21 cellular contexts compared by ENCODE assay signal in genomic region chr12:118704517-118704916, GRCh38.
DNase-seq lines count a peak whose midpoint lies in the region; ATAC-seq, FAIRE-seq and TF ChIP-seq lines count a peak whose summit lies in the region.
"Had no signal": no experiment of that assay in that cellular context is flagged by ENCODE, and none has a peak within 500 bp of the region (broad histone marks: within the 10 kb centered on the region; RNA-seq: fewer than 3 reads in every experiment).

No MANE protein-coding gene starts in this region.

- H4K20me1 ChIP-seq in HepG2 (ENCODE audit: insufficient read depth, low read length) (no peaks in the 10 kb centered on the region), K562 (replicated peaks; ENCODE audit: control insufficient read depth, insufficient read depth, low read length) (no peaks in the 10 kb centered on the region)

- H2AFZ ChIP-seq in HepG2 (ENCODE audit: low read length) (no peak overlapping the region), K562 (ENCODE audit: low read depth, low read length) (no peak overlapping the region)

- POLR2A ChIA-PET in HepG2 (lab: Yijun Ruan, JAX) (no interaction called here), K562 (lab: Yijun Ruan, JAX) (no interaction called here)

- no peak overlapping the region for H3K4me3 ChIP-seq in HepG2 (replicated peaks in 1 of 3; ENCODE audit: insufficient read depth in 1 of 3, low read depth in 2 of 3, low read length in 3 of 3)
- no peak overlapping the region for H3K4me3 ChIP-seq in right lobe of liver
- no peak overlapping the region for H3K4me3 ChIP-seq in K562
- H3K4me3 ChIP-seq: esophagus squamous epithelium, tibial artery had no signal

- 11% methylated on average over 4 of the region's 4 CpGs for WGBS in HepG2 (ENCODE audit: low lambda C conversion rate)
- 55% methylated on average over 4 of the region's 4 CpGs for WGBS in right lobe of liver (ENCODE audit: insufficient coverage, low coverage, low lambda C conversion rate, missing lambda C conversion rate)
- WGBS in K562 (ENCODE audit: insufficient coverage, low coverage, missing lambda C conversion rate): 0% methylated on average over 4 of the region's 4 CpGs

- H3K9me3 Mint-ChIP-seq in glutamatergic neuron (ENCODE audit: unreplicated experiment): peaks cover 3% of the 10 kb centered on the region
- peaks cover 17% of the 10 kb centered on the region for H3K9me3 Mint-ChIP-seq in stimulated activated memory B cell treated with anti-CD40 and anti-IgM and Interleukin-4, amounts not matched to agents 10 μg/mL and 1 μg/mL and 100 μg/mL, for 72 hours

- H3K27me3 ChIP-seq in HepG2 (ENCODE audit: control insufficient read depth in 1 of 2, insufficient read depth in 2 of 2, low read length in 2 of 2) (no peaks in the 10 kb centered on the region), right lobe of liver (no peaks in the 10 kb centered on the region), K562 (ENCODE audit: control insufficient read depth in 2 of 2, insufficient read depth in 2 of 2, low read length in 2 of 2) (no peaks in the 10 kb centered on the region)
- H3K27me3 ChIP-seq: brain microvascular endothelial cell, esophagus squamous epithelium, tibial artery had no signal

- ATAC-seq in HepG2 (peak; percentile 41; the same call in 1 of the 3 replicates), right lobe of liver (no peak), K562 (no peak)
- ATAC-seq in stimulated activated memory B cell treated with anti-CD40 and anti-IgM and Interleukin-4, amounts not matched to agents 10 μg/mL and 1 μg/mL and 100 μg/mL, for 72 hours: no peak

- H3K27ac Mint-ChIP-seq in glutamatergic neuron (ENCODE audit: unreplicated experiment): no peak overlapping the region
- no peak overlapping the region for H3K27ac Mint-ChIP-seq in stimulated activated memory B cell treated with anti-CD40 and anti-IgM and Interleukin-4, amounts not matched to agents 10 μg/mL and 1 μg/mL and 100 μg/mL, for 72 hours
- H3K27ac Mint-ChIP-seq: activated T-cell treated with anti-CD3 and anti-CD28 coated beads, Interleukin-2, amount 50 U/mL, for 24 hours; CD4-positive, alpha-beta T cell; HFFc6; memory B cell; stimulated activated naive CD8-positive, alpha-beta T cell treated with anti-CD3 and anti-CD28 coated beads, Interleukin-15, Interleukin-2, amounts not matched to agents 100 ng/mL and 50 ng/mL, for 24 hours; T-helper 2 cell treated with Interferon-gamma antibody and Interleukin-4, amounts not matched to agents 5 μg/mL and 100 μg/mL, for 36 hours had no signal

- CTCF ChIA-PET in HepG2 (lab: Yijun Ruan, JAX; ENCODE audit: low intra/inter-chr PET ratio, low total read pairs) (interaction anchor here (1.2 kb wide), 1 partner anchor 136 kb away, joined by 4 read pairs; no protein-coding TSS in a partner anchor), K562 (lab: Yijun Ruan, JAX; ENCODE audit: low intra/inter-chr PET ratio) (no interaction called here)

- no TSS peak for BruUV-seq in HepG2 (replicated peaks; lab: Mats Ljungman, UMichigan)
- no TSS peak for BruUV-seq in K562 (replicated peaks; lab: Mats Ljungman, UMichigan)

- no peaks in the 10 kb centered on the region for H3K4me1 ChIP-seq in HepG2 (ENCODE audit: insufficient read depth, low read length)
- no peaks in the 10 kb centered on the region for H3K4me1 ChIP-seq in right lobe of liver
- no peaks in the 10 kb centered on the region for H3K4me1 ChIP-seq in K562 (replicated peaks in 1 of 2; ENCODE audit: control insufficient read depth in 2 of 2, insufficient read depth in 2 of 2, low read length in 2 of 2)
- H3K4me1 ChIP-seq: esophagus squamous epithelium, tibial artery had no signal

- H3K4me2 ChIP-seq in HepG2 (ENCODE audit: low read depth, low read length) (no peak overlapping the region), K562 (ENCODE audit: insufficient read depth, low read length) (no peak overlapping the region)

- H3K9me3 ChIP-seq in HepG2 (ENCODE audit: low read length) (0 out of 2 replicates have a peak, but pooled peaks cover 5% of the 10 kb centered on the region), right lobe of liver (no peaks in the 10 kb centered on the region), K562 (replicated peaks; ENCODE audit: control insufficient read depth, insufficient read depth, low read depth, low read length) (no peaks in the 10 kb centered on the region)
- H3K9me3 ChIP-seq: esophagus squamous epithelium had no signal

- H3K9me1 ChIP-seq in K562 (ENCODE audit: control insufficient read depth, insufficient read depth, low read length): no peaks in the 10 kb centered on the region

- TF ChIP-seq EP300 in HepG2 (IDR thresholded peaks at IDR 0.05; ENCODE audit: low read depth in 2 of 2, low read length in 2 of 2): no peak
- TF ChIP-seq EP300 in HepG2 (CRISPR knock-in tag; IDR thresholded peaks at IDR 0.05; ENCODE audit: borderline replicate concordance): no peak
- no peak for TF ChIP-seq EP300 in K562 (IDR thresholded peaks at IDR 0.05; ENCODE audit: low read length)

- no peak overlapping the region for H3K4me3 Mint-ChIP-seq in glutamatergic neuron (ENCODE audit: unreplicated experiment)
- no peak overlapping the region for H3K4me3 Mint-ChIP-seq in stimulated activated memory B cell treated with anti-CD40 and anti-IgM and Interleukin-4, amounts not matched to agents 10 μg/mL and 1 μg/mL and 100 μg/mL, for 72 hours
- H3K4me3 Mint-ChIP-seq: activated T-cell treated with anti-CD3 and anti-CD28 coated beads, Interleukin-2, amount 50 U/mL, for 24 hours; CD4-positive, alpha-beta T cell; HFFc6; memory B cell; stimulated activated naive CD8-positive, alpha-beta T cell treated with anti-CD3 and anti-CD28 coated beads, Interleukin-15, Interleukin-2, amounts not matched to agents 100 ng/mL and 50 ng/mL, for 24 hours; T-helper 2 cell treated with Interferon-gamma antibody and Interleukin-4, amounts not matched to agents 5 μg/mL and 100 μg/mL, for 36 hours had no signal

- peaks cover 17% of the 10 kb centered on the region for H3K36me3 Mint-ChIP-seq in glutamatergic neuron (ENCODE audit: unreplicated experiment)
- no peaks in the 10 kb centered on the region for H3K36me3 Mint-ChIP-seq in stimulated activated memory B cell treated with anti-CD40 and anti-IgM and Interleukin-4, amounts not matched to agents 10 μg/mL and 1 μg/mL and 100 μg/mL, for 72 hours
- H3K36me3 Mint-ChIP-seq: memory B cell had no signal

- TF ChIP-seq RAD21 in HepG2 (CRISPR knock-in tag; IDR thresholded peaks at IDR 0.05) (no peak), K562 (CRISPR knock-in tag; conservative IDR thresholded peaks at IDR 0.05 in 1 of 2, IDR thresholded peaks at IDR 0.05 in 1 of 2) (no peak)

- H3K36me3 ChIP-seq in HepG2 (replicated peaks in 1 of 2; ENCODE audit: control insufficient read depth in 1 of 2, insufficient read depth in 2 of 2, low read length in 2 of 2) (no peaks in the 10 kb centered on the region), right lobe of liver (no peaks in the 10 kb centered on the region), K562 (ENCODE audit: control insufficient read depth, insufficient read depth, low read length) (no peaks in the 10 kb centered on the region)
- H3K36me3 ChIP-seq: brain microvascular endothelial cell, esophagus squamous epithelium, tibial artery had no signal

- H3K27ac ChIP-seq in HepG2 (ENCODE audit: extremely low read length, insufficient read depth, low read length) (no peak overlapping the region), right lobe of liver (no peak overlapping the region), K562 (ENCODE audit: extremely low read depth, low read depth, low read length) (no peak overlapping the region)
- H3K27ac ChIP-seq: brain microvascular endothelial cell, esophagus squamous epithelium, tibial artery had no signal

- DNase-seq in HepG2 (ENCODE audit: low spot score) (peak; percentile 24), right lobe of liver (no peak), NCI-H187 (lab: John Stamatoyannopoulos, UW) (peak; percentile 26 to 49), K562 (ENCODE audit: extremely low read depth in 1 of 4, low spot score in 3 of 4) (no peak), glutamatergic neuron (no peak)
- no peak for DNase-seq in activated CD4-positive, alpha-beta T cell treated with anti-CD3 and anti-CD28 coated beads for 1 hour
- DNase-seq: activated CD4-positive, CD25-positive, alpha-beta regulatory T cell treated with anti-CD3 and anti-CD28 coated beads, Interleukin-2, amount 50 U/mL, for 72 hours; activated T-cell treated with anti-CD3 and anti-CD28 coated beads, Interleukin-2, amount 50 U/mL, for 24 hours; brain microvascular endothelial cell; CD4-positive, alpha-beta T cell; effector memory CD4-positive, alpha-beta T cell; esophagus squamous epithelium; HFFc6; KBM-7; stimulated activated CD4-positive, alpha-beta T cell treated with anti-CD3 and anti-CD28 coated beads, Interleukin-4, amount 100 ng/mL, for 24 hours; tibial artery had no signal

- intact Hi-C loops in HepG2 (cut with micrococcal nuclease; ENCODE audit: unreplicated experiment) (no loop called here), right lobe of liver (cut with DNase I) (no loop called here), K562 (cut with micrococcal nuclease) (no loop called here)

- TF ChIP-seq POLR2A in HepG2 (IDR thresholded peaks at IDR 0.05; ENCODE audit: insufficient read depth in 1 of 2, low read depth in 2 of 2, low read length in 2 of 2) (no peak), right lobe of liver (IDR thresholded peaks at IDR 0.05) (no peak), K562 (conservative IDR thresholded peaks at IDR 0.05) (no peak)

- no peaks in the 10 kb centered on the region for H3K4me1 Mint-ChIP-seq in glutamatergic neuron (ENCODE audit: low read depth, unreplicated experiment)
- no peaks in the 10 kb centered on the region for H3K4me1 Mint-ChIP-seq in stimulated activated memory B cell treated with anti-CD40 and anti-IgM and Interleukin-4, amounts not matched to agents 10 μg/mL and 1 μg/mL and 100 μg/mL, for 72 hours
- H3K4me1 Mint-ChIP-seq: memory B cell had no signal

- in situ Hi-C loops in HepG2 (cut with HindIII; ENCODE audit: extremely low pct_ligation_motif_present, low pct_unique_long_range_greater_than_20kb): no loop called here
- in situ Hi-C loops in K562 (cut with MboI): no loop called here

- H3K9ac ChIP-seq in HepG2 (ENCODE audit: insufficient read depth, low read depth, low read length) (no peak overlapping the region), K562 (ENCODE audit: insufficient read depth in 1 of 2, low read depth in 2 of 2, low read length in 2 of 2) (no peak overlapping the region)

- H3K27me3 Mint-ChIP-seq in glutamatergic neuron (ENCODE audit: unreplicated experiment): peaks cover 3% of the 10 kb centered on the region
- H3K27me3 Mint-ChIP-seq in stimulated activated memory B cell treated with anti-CD40 and anti-IgM and Interleukin-4, amounts not matched to agents 10 μg/mL and 1 μg/mL and 100 μg/mL, for 72 hours: no peaks in the 10 kb centered on the region
- H3K27me3 Mint-ChIP-seq: activated T-cell treated with anti-CD3 and anti-CD28 coated beads, Interleukin-2, amount 50 U/mL, for 24 hours; CD4-positive, alpha-beta T cell; memory B cell; stimulated activated naive CD8-positive, alpha-beta T cell treated with anti-CD3 and anti-CD28 coated beads, Interleukin-15, Interleukin-2, amounts not matched to agents 100 ng/mL and 50 ng/mL, for 24 hours had no signal

- H3K79me2 ChIP-seq in HepG2 (ENCODE audit: insufficient read depth, low read length) (no peaks in the 10 kb centered on the region), K562 (ENCODE audit: control insufficient read depth, insufficient read depth, low read length) (no peaks in the 10 kb centered on the region)

- FAIRE-seq in HepG2 (lab: Jason Lieb, UNC) (peak; percentile 43), K562 (lab: Jason Lieb, UNC) (peak; percentile 55)
- FAIRE-seq: GM12892 had no signal

- TF ChIP-seq CTCF in HepG2 (CRISPR knock-in tag; IDR thresholded peaks at IDR 0.05): peak; percentile 40
- no peak for TF ChIP-seq CTCF in right lobe of liver (IDR thresholded peaks at IDR 0.05)
- TF ChIP-seq CTCF in K562 (IDR thresholded peaks at IDR 0.05 in 2 of 3, conservative IDR thresholded peaks at IDR 0.05 in 1 of 3; ENCODE audit: insufficient read depth in 2 of 3, low read depth in 1 of 3, low read length in 3 of 3): 0 out of 6 replicates have a peak, but pooled peaks of 1 of the 3 experiments have one; percentile 17
- TF ChIP-seq CTCF in glutamatergic neuron (IDR thresholded peaks at IDR 0.05; ENCODE audit: partially characterized antibody, unreplicated experiment): no peak

Comparison
In these comparisons a context has a peak if more than half of its experiments do, and no peak if none do; other contexts are left out.
1. DNase-seq: peak in HepG2 (single experiment) and NCI-H187 (2 of 2); none in right lobe of liver (0 of 3), K562 (0 of 4), activated CD4-positive, alpha-beta T cell treated with anti-CD3 and anti-CD28 coated beads for 1 hour (single experiment) and glutamatergic neuron (single experiment).
2. Of the 241 proteins assayed by ChIP-seq in both HepG2 and K562: peak only in HepG2: STAG1; only in K562: none; in both: none; in neither: 239; mixed calls (peak in some experiments, not most) for 1.